8 cellular contexts compared by ENCODE assay signal in the genomic region with DNA sequence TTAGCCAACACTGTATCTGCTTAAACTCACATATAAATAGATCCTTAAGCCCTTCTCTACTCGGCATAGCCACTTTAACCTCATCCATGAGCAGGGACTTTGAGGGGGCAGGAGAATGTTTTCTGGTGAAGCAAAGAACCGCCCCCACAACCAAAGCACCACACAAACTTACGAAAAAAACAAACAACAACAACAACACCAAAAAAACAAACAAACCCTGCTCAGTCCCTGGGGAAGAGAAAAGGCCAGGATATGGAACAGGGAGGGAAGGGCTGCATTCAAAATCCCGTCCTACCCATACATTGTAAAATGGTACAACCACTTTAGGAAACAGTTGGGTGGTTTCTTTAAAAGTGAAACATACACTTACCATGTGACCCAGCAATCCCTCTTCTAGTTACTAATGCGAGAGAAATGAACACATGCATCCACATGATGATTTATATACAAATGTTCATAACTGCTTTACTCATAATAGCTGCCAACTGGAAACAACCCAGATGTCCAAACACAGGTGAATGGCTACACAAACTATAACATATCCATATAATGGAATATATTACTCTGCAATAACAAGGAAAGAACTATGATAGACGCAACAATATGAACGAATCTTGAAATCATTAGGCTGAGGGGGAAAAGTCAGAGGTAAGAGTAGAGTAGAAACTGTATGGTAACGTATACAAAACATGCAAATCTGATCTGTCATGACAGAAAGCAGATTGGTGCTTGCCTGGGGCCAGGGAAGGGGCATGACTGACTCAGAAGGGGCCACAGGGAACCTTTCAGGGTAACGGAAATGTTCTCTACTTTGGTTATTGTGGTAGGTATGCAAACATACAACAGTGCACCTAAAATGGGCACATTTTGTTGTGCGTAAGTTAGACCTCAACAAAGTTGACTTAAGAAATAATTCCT.
DNase-seq lines count a peak whose midpoint lies in the region; ATAC-seq, FAIRE-seq and TF ChIP-seq lines count a peak whose summit lies in the region.

No MANE protein-coding gene starts in this region.

- peaks cover 2% of the 10 kb centered on the region for H3K36me3 Mint-ChIP-seq in central memory CD8-positive, alpha-beta T cell (ENCODE audit: insufficient read depth)
- H3K36me3 Mint-ChIP-seq in nephron (ENCODE audit: low read depth) = no peaks in the 10 kb centered on the region

- peak; percentile 80 for FAIRE-seq in G401.6 (lab: Jason Lieb, UNC)
- no peak for FAIRE-seq in RCC 7860 (lab: Jason Lieb, UNC)

- TF ChIP-seq CTCF in nephron (IDR thresholded peaks at IDR 0.05; ENCODE audit: unreplicated experiment in 3 of 3) = no peak

- ATAC-seq in central memory CD8-positive, alpha-beta T cell (replicated peaks; ENCODE audit: extremely low read depth, poor library complexity, severe bottlenecking) = peak; percentile 83
- no peak for ATAC-seq in GM18517 (IDR thresholded peaks at IDR 0.05; ENCODE audit: unreplicated experiment)
- no peak for ATAC-seq in GM19324 (IDR thresholded peaks at IDR 0.05; ENCODE audit: low FRiP score, unreplicated experiment)

- H3K4me3 Mint-ChIP-seq in central memory CD8-positive, alpha-beta T cell = peak overlapping the region; percentile 43
- H3K4me3 Mint-ChIP-seq in nephron = peak overlapping the region in 2 of 3 experiments; percentile 40 to 64

- no peaks in the 10 kb centered on the region for H3K27me3 Mint-ChIP-seq in central memory CD8-positive, alpha-beta T cell
- peaks cover 10% of the 10 kb centered on the region for H3K27me3 Mint-ChIP-seq in nephron (ENCODE audit: low read depth)

- peak overlapping the region; percentile 83 for H3K27ac Mint-ChIP-seq in central memory CD8-positive, alpha-beta T cell (ENCODE audit: low read depth)
- H3K27ac Mint-ChIP-seq in nephron = peak overlapping the region; percentile 91 to 95 (median 92)

- no peaks in the 10 kb centered on the region for H3K9me3 Mint-ChIP-seq in central memory CD8-positive, alpha-beta T cell
- H3K9me3 Mint-ChIP-seq in nephron = no peaks in the 10 kb centered on the region

- H3K4me1 Mint-ChIP-seq in central memory CD8-positive, alpha-beta T cell = peaks cover 54% of the 10 kb centered on the region
- peaks cover 66% of the 10 kb centered on the region for H3K4me1 Mint-ChIP-seq in nephron

- DNase-seq in NCI-H69 (lab: John Stamatoyannopoulos, UW) (peak; percentile 84), RCC 7860 (ENCODE audit: low spot score) (no peak), putamen (ENCODE audit: low spot score) (no peak)
- peak in 1 of 2 donors; percentile 37 for DNase-seq in central memory CD8-positive, alpha-beta T cell (ENCODE audit: low spot score in 2 of 2)
